14 cellular contexts compared by ENCODE assay signal in the genomic region with DNA sequence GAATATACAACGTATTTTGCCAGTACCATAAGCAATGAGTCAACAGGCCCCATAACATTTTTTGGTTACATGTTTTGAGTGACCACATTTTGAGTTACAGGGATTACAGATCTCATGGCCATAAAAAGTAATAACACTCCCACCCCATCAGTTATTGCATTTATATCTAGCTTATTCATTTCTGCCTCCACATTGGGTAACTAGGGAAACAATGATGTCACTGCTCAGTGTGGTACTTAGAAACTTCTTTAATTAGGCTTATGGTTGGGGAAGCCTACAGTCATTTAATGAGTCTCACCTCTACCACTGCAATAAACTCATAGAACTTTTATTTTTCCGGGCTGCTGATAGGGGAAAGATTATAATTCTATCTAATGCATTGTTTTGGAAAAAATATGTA. TPM values are rescaled to one million over a fixed set of nuclear protein-coding genes. Genes with fewer than 3 reads are reported as not detected.
DNase-seq lines count a peak whose midpoint lies in the region; ATAC-seq and TF ChIP-seq lines count a peak whose summit lies in the region.
"Had no signal": no experiment of that assay in that cellular context is flagged by ENCODE, and none has a peak within 500 bp of the region (broad histone marks: within the 10 kb centered on the region; RNA-seq: fewer than 3 reads in every experiment).

No MANE protein-coding gene starts in this region.

- H3K4me3 ChIP-seq in GM23248 (no peak overlapping the region), lower leg skin (ENCODE audit: low read depth, poor library complexity, severe bottlenecking) (no peak overlapping the region)
- H3K4me3 ChIP-seq: ovary, tibial nerve had no signal

- H3K36me3 ChIP-seq in GM23248 (ENCODE audit: low read depth): no peaks in the 10 kb centered on the region
- H3K36me3 ChIP-seq: ovary had no signal

- peaks cover 16 to 26% of the 10 kb centered on the region in 2 donors for H3K9me3 Mint-ChIP-seq in activated T-cell treated with anti-CD3 and anti-CD28 coated beads, Interleukin-2, amount 50 U/mL, for 72 hours
- H3K9me3 Mint-ChIP-seq in activated T-helper 17 cell treated with anti-CD3 and anti-CD28 coated beads, Interleukin-2, amount 50 U/mL, for 72 hours: peaks cover 15% of the 10 kb centered on the region

- no peak overlapping the region for H3K9ac ChIP-seq in GM23248

- H3K4me1 Mint-ChIP-seq in activated T-cell treated with anti-CD3 and anti-CD28 coated beads, Interleukin-2, amount 50 U/mL, for 72 hours (ENCODE audit: low read depth): peaks cover 25% of the 10 kb centered on the region
- no peaks in the 10 kb centered on the region for H3K4me1 Mint-ChIP-seq in activated T-helper 17 cell treated with anti-CD3 and anti-CD28 coated beads, Interleukin-2, amount 50 U/mL, for 72 hours
- H3K4me1 Mint-ChIP-seq: T-cell had no signal

- ATAC-seq in activated T-cell treated with anti-CD3 and anti-CD28 coated beads, Interleukin-2, amount 50 U/mL, for 72 hours (replicated peaks in 1 of 2): peak; percentile 93
- peak; percentile 92 for ATAC-seq in activated T-helper 17 cell treated with anti-CD3 and anti-CD28 coated beads, Interleukin-2, amount 50 U/mL, for 72 hours (replicated peaks)
- ATAC-seq in HG03095 (IDR thresholded peaks at IDR 0.05; ENCODE audit: unreplicated experiment): no peak
- ATAC-seq: foreskin keratinocyte, T-cell had no signal

- H3K9me3 ChIP-seq in GM23248 (ENCODE audit: low read depth): no peaks in the 10 kb centered on the region
- H3K9me3 ChIP-seq: ovary had no signal

- no peak overlapping the region for H3K27ac ChIP-seq in GM23248
- H3K27ac ChIP-seq: foreskin keratinocyte, ovary, tibial nerve had no signal

- DNase-seq in activated T-cell treated with anti-CD3 and anti-CD28 coated beads, Interleukin-2, amount 50 U/mL, for 72 hours: peak; percentile 13 to 33
- DNase-seq in activated T-cell treated with anti-CD3 and anti-CD28 coated beads, Interleukin-2, amount 50 U/mL, for 48 hours: no peak
- DNase-seq in GM23248: peak; percentile 44
- DNase-seq in stromal cell of bone marrow (ENCODE audit: low read depth): peak; percentile 66
- no peak for DNase-seq in lower leg skin (ENCODE audit: low spot score in 2 of 2)
- DNase-seq in stimulated activated CD4-positive, alpha-beta T cell treated with anti-CD3 and anti-CD28 coated beads, Interleukin-2, amount 100 ng/mL, for 24 hours: no peak
- DNase-seq: activated effector memory CD4-positive, alpha-beta T cell treated with Interleukin-2 at 50 U/mL for 16 hours; effector CD8-positive, alpha-beta T cell; foreskin keratinocyte; ovary; T-cell had no signal

- peak overlapping the region in 1 of 2 donors; percentile 36 for H3K4me3 Mint-ChIP-seq in activated T-cell treated with anti-CD3 and anti-CD28 coated beads, Interleukin-2, amount 50 U/mL, for 72 hours
- H3K4me3 Mint-ChIP-seq in activated T-helper 17 cell treated with anti-CD3 and anti-CD28 coated beads, Interleukin-2, amount 50 U/mL, for 72 hours: no peak overlapping the region
- H3K4me3 Mint-ChIP-seq: T-cell had no signal

- no peaks in the 10 kb centered on the region for H3F3A ChIP-seq in GM23248 (ENCODE audit: insufficient read depth)

- H3K79me2 ChIP-seq in GM23248 (ENCODE audit: insufficient read depth): no peaks in the 10 kb centered on the region

- 0 out of 2 replicates have a peak, but pooled peaks cover 3% of the 10 kb centered on the region for H3K4me1 ChIP-seq in GM23248 (ENCODE audit: insufficient read depth)
- H3K4me1 ChIP-seq: foreskin keratinocyte, tibial nerve had no signal

- 57 to 75% methylated on average over 2 of the region's 2 CpGs for WGBS in GM23248 (ENCODE audit: low coverage in 1 of 2, low lambda C conversion rate in 2 of 2, missing lambda C conversion rate in 2 of 2), 2 experiments
- WGBS in lower leg skin, 2 donors: 82 to 87% methylated on average over 2 of the region's 2 CpGs

- H3K27me3 Mint-ChIP-seq in activated T-cell treated with anti-CD3 and anti-CD28 coated beads, Interleukin-2, amount 50 U/mL, for 72 hours (ENCODE audit: low read depth): peaks cover 55% of the 10 kb centered on the region
- peaks cover 36% of the 10 kb centered on the region for H3K27me3 Mint-ChIP-seq in activated T-helper 17 cell treated with anti-CD3 and anti-CD28 coated beads, Interleukin-2, amount 50 U/mL, for 72 hours

- H2AFZ ChIP-seq in GM23248: no peak overlapping the region

- no peaks in the 10 kb centered on the region for H3K9me2 ChIP-seq in GM23248 (ENCODE audit: insufficient read depth)

- TF ChIP-seq CTCF in lower leg skin (IDR thresholded peaks at IDR 0.05): no peak

- peaks cover 23% of the 10 kb centered on the region in 2 donors for H3K36me3 Mint-ChIP-seq in activated T-cell treated with anti-CD3 and anti-CD28 coated beads, Interleukin-2, amount 50 U/mL, for 72 hours (ENCODE audit: insufficient read depth in 2 of 2)
- peaks cover 6% of the 10 kb centered on the region for H3K36me3 Mint-ChIP-seq in activated T-helper 17 cell treated with anti-CD3 and anti-CD28 coated beads, Interleukin-2, amount 50 U/mL, for 72 hours (ENCODE audit: low read depth)

- intact Hi-C loops in lower leg skin (cut with DNase I; ENCODE audit: low total_unique reads): no loop called here

- H3K27ac Mint-ChIP-seq in activated T-cell treated with anti-CD3 and anti-CD28 coated beads, Interleukin-2, amount 50 U/mL, for 72 hours: peak overlapping the region; percentile 43
- H3K27ac Mint-ChIP-seq in activated T-helper 17 cell treated with anti-CD3 and anti-CD28 coated beads, Interleukin-2, amount 50 U/mL, for 72 hours: no peak overlapping the region
- H3K27ac Mint-ChIP-seq: T-cell had no signal

- no peak overlapping the region for H3K4me2 ChIP-seq in GM23248 (ENCODE audit: unreplicated experiment)

- no peaks in the 10 kb centered on the region for H4K20me1 ChIP-seq in GM23248 (ENCODE audit: insufficient read depth)

- no peak for TF ChIP-seq POLR2A in lower leg skin (IDR thresholded peaks at IDR 0.05)

- in situ Hi-C loops in GM23248 (cut with MboI): no loop called here

- H3K27me3 ChIP-seq in GM23248 (replicated peaks; ENCODE audit: insufficient read depth): no peaks in the 10 kb centered on the region
- H3K27me3 ChIP-seq: ovary, tibial nerve had no signal

RNA-seq across cellular contexts. Expression of gene SMIM15, which starts 39.9 kb away (rescaled TPM):
- 10 to 100 TPM; 71.8 to 78.1 TPM for total RNA-seq in activated T-cell treated with anti-CD3 and anti-CD28 coated beads, Interleukin-2, amount 50 U/mL, for 72 hours
- total RNA-seq in GM23248 (2014; rRNA removed; shearing (Covaris generic)): 39.6 and 42.5 TPM in 2 replicates
- 58.8 and 61.5 TPM in 2 replicates for polyA plus RNA-seq in GM23248 (2016; fragmentation: Nextera tagmentation; extraction: Ambion mirVana)
- total RNA-seq in activated T-helper 17 cell treated with anti-CD3 and anti-CD28 coated beads, Interleukin-2, amount 50 U/mL, for 72 hours: 10 to 100 TPM; 50.6 to 72.0 TPM
- 10 to 100 TPM; 29.2 to 33.8 (median 30.3) TPM for total RNA-seq in lower leg skin

Comparison
In these comparisons a context has a peak if more than half of its experiments do, and no peak if none do; other contexts are left out.
1. DNase-seq: peak in activated T-cell treated with anti-CD3 and anti-CD28 coated beads, Interleukin-2, amount 50 U/mL, for 72 hours (2 of 2), GM23248 (single experiment) and stromal cell of bone marrow (single experiment); none in activated T-cell treated with anti-CD3 and anti-CD28 coated beads, Interleukin-2, amount 50 U/mL, for 48 hours (0 of 2), lower leg skin (0 of 2) and stimulated activated CD4-positive, alpha-beta T cell treated with anti-CD3 and anti-CD28 coated beads, Interleukin-2, amount 100 ng/mL, for 24 hours (0 of 2).